ENCODE assay signal across 20 cellular contexts in the genomic region with DNA sequence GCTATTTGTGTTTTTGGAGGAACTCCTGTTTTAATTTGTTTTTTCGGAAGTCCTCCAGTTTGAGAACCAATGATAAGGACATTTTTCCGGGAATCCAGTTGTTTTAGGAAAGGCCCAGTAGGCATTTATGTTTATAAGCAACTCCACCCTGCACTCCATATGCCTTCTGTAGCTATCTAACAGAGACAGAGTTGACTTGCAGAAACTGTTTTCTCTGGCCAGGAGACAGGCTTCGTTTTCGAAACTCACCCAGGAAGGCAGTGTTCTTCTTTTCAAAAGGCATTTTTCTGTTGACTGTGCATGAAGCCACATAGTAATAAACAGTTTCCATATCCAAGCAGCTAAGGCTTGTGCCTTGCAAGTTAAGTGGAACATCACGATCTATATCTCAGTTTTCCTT.
DNase-seq lines count a peak whose midpoint lies in the region; ATAC-seq and TF ChIP-seq lines count a peak whose summit lies in the region.
"Had no signal": no experiment of that assay in that cellular context is flagged by ENCODE, and none has a peak within 500 bp of the region (broad histone marks: within the 10 kb centered on the region; RNA-seq: fewer than 3 reads in every experiment).

No MANE protein-coding gene starts in this region.

- H3K27me3 ChIP-seq in heart right ventricle (no peaks in the 10 kb centered on the region), hepatocyte (no peaks in the 10 kb centered on the region), testis (no peaks in the 10 kb centered on the region)

- H2AFZ ChIP-seq in hepatocyte, result no peak overlapping the region

- DNase-seq in Right ventricle myocardium superior, result no peak
- no peak for DNase-seq in heart right ventricle
- no peak for DNase-seq in coronary artery (ENCODE audit: low spot score)
- DNase-seq in hepatocyte (ENCODE audit: low spot score), result no peak
- peak; percentile 56 for DNase-seq in testis
- no peak for DNase-seq in activated naive CD8-positive, alpha-beta T cell treated with anti-CD3 and anti-CD28 coated beads for 36 hours
- no peak for DNase-seq in SIG-M5 treated with dmso at 0.1 percent for 504 hours (lab: John Stamatoyannopoulos, UW; ENCODE audit: unreplicated experiment)
- DNase-seq in AG08396 (ENCODE audit: low spot score), result no peak
- DNase-seq: DMS53, Karpas-422, NCI-H1105, NCI-H1436 treated with DMSO at 0.1 percent for 48 hours, NCI-H187 treated with DMSO at 0.1 percent for 48 hours, NCI-H2171 treated with DMSO at 0.1 percent for 48 hours, NCI-H345, NCI-H510A treated with DMSO at 0.1 percent for 48 hours, PC-3, SHP77 had no signal

- no peaks in the 10 kb centered on the region for H3K36me3 ChIP-seq in heart right ventricle
- no peaks in the 10 kb centered on the region for H3K36me3 ChIP-seq in hepatocyte (replicated peaks; ENCODE audit: insufficient read depth, low read depth)
- no peaks in the 10 kb centered on the region for H3K36me3 ChIP-seq in testis (ENCODE audit: low read depth, missing control alignments)

- H3K27me3 Mint-ChIP-seq in activated naive CD8-positive, alpha-beta T cell treated with anti-CD3 and anti-CD28 coated beads for 36 hours, result no peaks in the 10 kb centered on the region

- intact Hi-C loops in Right ventricle myocardium superior (cut with DNase I), result no loop called here
- intact Hi-C loops in heart right ventricle (cut with DNase I), result loop anchor here in 1 of 10 donors (5.0 kb wide), 1 partner anchor 179 kb away; no protein-coding TSS in a partner anchor
- intact Hi-C loops in testis (cut with DNase I; ENCODE audit: low total_unique reads), result no loop called here

- no peaks in the 10 kb centered on the region for H3K9me3 ChIP-seq in heart right ventricle
- H3K9me3 ChIP-seq in hepatocyte (ENCODE audit: low read depth), result no peaks in the 10 kb centered on the region
- H3K9me3 ChIP-seq in testis, result no peaks in the 10 kb centered on the region

- no peak overlapping the region for H3K27ac Mint-ChIP-seq in activated naive CD8-positive, alpha-beta T cell treated with anti-CD3 and anti-CD28 coated beads for 36 hours

- WGBS in heart right ventricle, 2 donors, result 67 to 74% methylated on average over 5 of the region's 5 CpGs
- 86% methylated on average over 5 of the region's 5 CpGs for WGBS in hepatocyte (ENCODE audit: low lambda C conversion rate, missing lambda C conversion rate)
- 41 to 61% methylated on average over 5 of the region's 5 CpGs for WGBS in testis, 2 donors

- H3K79me2 ChIP-seq in hepatocyte, result no peaks in the 10 kb centered on the region

- H3K4me2 ChIP-seq in hepatocyte, result no peak overlapping the region

- H3K4me3 Mint-ChIP-seq in activated naive CD8-positive, alpha-beta T cell treated with anti-CD3 and anti-CD28 coated beads for 36 hours, result no peak overlapping the region

- H3K36me3 Mint-ChIP-seq in activated naive CD8-positive, alpha-beta T cell treated with anti-CD3 and anti-CD28 coated beads for 36 hours, result no peaks in the 10 kb centered on the region

- H3K4me1 Mint-ChIP-seq in activated naive CD8-positive, alpha-beta T cell treated with anti-CD3 and anti-CD28 coated beads for 36 hours, result peaks cover 2% of the 10 kb centered on the region

- ATAC-seq in Right ventricle myocardium superior (ENCODE audit: poor library complexity) (peak; percentile 13), heart right ventricle (no peak)
- ATAC-seq: HCT116, PC-3 had no signal

- no peak overlapping the region for H3K4me3 ChIP-seq in heart right ventricle
- no peak overlapping the region for H3K4me3 ChIP-seq in coronary artery
- no peak overlapping the region for H3K4me3 ChIP-seq in hepatocyte
- H3K4me3 ChIP-seq in testis, result no peak overlapping the region

- H3K4me1 ChIP-seq in heart right ventricle (peaks cover 0 to 32% (median 11%) of the 10 kb centered on the region in 9 donors), hepatocyte (ENCODE audit: insufficient read depth) (peaks cover 8% of the 10 kb centered on the region), testis (peaks cover 3% of the 10 kb centered on the region)

- no peaks in the 10 kb centered on the region for H4K20me1 ChIP-seq in hepatocyte (ENCODE audit: insufficient read depth, poor library complexity, severe bottlenecking)

- no peak for TF ChIP-seq CTCF in heart right ventricle (IDR thresholded peaks at IDR 0.05)
- TF ChIP-seq CTCF in coronary artery (IDR thresholded peaks at IDR 0.05), result no peak
- no peak for TF ChIP-seq CTCF in hepatocyte (IDR thresholded peaks at IDR 0.05; ENCODE audit: poor library complexity)
- TF ChIP-seq CTCF in testis (IDR thresholded peaks at IDR 0.05), result no peak

- H3K9me3 Mint-ChIP-seq in activated naive CD8-positive, alpha-beta T cell treated with anti-CD3 and anti-CD28 coated beads for 36 hours, result no peaks in the 10 kb centered on the region

- no peaks in the 10 kb centered on the region for H3K9me2 ChIP-seq in hepatocyte (replicated peaks; ENCODE audit: insufficient read depth)

- peak overlapping the region in 3 of 10 donors; percentile 36 to 61 (median 47) for H3K27ac ChIP-seq in heart right ventricle
- H3K27ac ChIP-seq in coronary artery, result peak overlapping the region; percentile 16 to 66
- peak overlapping the region; percentile 43 for H3K27ac ChIP-seq in hepatocyte
- peak overlapping the region in 1 of 2 donors; percentile 57 for H3K27ac ChIP-seq in testis
- H3K27ac ChIP-seq: 22Rv1 had no signal

- TF ChIP-seq POLR2A in testis (IDR thresholded peaks at IDR 0.05), result no peak
